Comparison of ENCODE assay signal across 28 cellular contexts in genomic region chr15:82911458-82911857, GRCh38. TPM values are rescaled to one million over a fixed set of nuclear protein-coding genes. Genes with fewer than 3 reads are reported as not detected.
DNase-seq lines count a peak whose midpoint lies in the region; ATAC-seq, FAIRE-seq and TF ChIP-seq lines count a peak whose summit lies in the region.
"Had no signal": no experiment of that assay in that cellular context is flagged by ENCODE, and none has a peak within 500 bp of the region (broad histone marks: within the 10 kb centered on the region; RNA-seq: fewer than 3 reads in every experiment).

No MANE protein-coding gene starts in this region.

- no peak overlapping the region for H3K4me3 Mint-ChIP-seq in immature natural killer cell
- H3K4me3 Mint-ChIP-seq: B cell; CD14-positive monocyte; CD4-positive, CD25-positive, alpha-beta regulatory T cell; CD8-positive, alpha-beta memory T cell had no signal

- SMC1A ChIA-PET in GM12878 (lab: Charles Lee; ENCODE audit: uncharacterized antibody, unreplicated experiment), result interaction anchor here (0.6 kb wide), 1 partner anchor 51 kb away, joined by 3 read pairs; no protein-coding TSS in a partner anchor

- no peaks in the 10 kb centered on the region for H3K79me2 ChIP-seq in HepG2 (ENCODE audit: insufficient read depth, low read length)
- H3K79me2 ChIP-seq in GM12878 (ENCODE audit: control insufficient read depth, insufficient read depth, low read length), result no peaks in the 10 kb centered on the region
- H3K79me2 ChIP-seq in mesendoderm (ENCODE audit: control insufficient read depth, insufficient read depth, low read length), result no peaks in the 10 kb centered on the region
- no peaks in the 10 kb centered on the region for H3K79me2 ChIP-seq in mammary epithelial cell (ENCODE audit: insufficient read depth, low read length)

- DNase-seq in HepG2 (ENCODE audit: low spot score), result no peak
- DNase-seq in right lobe of liver, result no peak
- no peak for DNase-seq in GM12878 (ENCODE audit: low read depth, low spot score)
- no peak for DNase-seq in body of pancreas
- DNase-seq in mesendoderm, result no peak
- no peak for DNase-seq in immature natural killer cell
- DNase-seq in mammary epithelial cell, result no peak
- no peak for DNase-seq in BE2C
- DNase-seq: AML-193; C1 segment of cervical spinal cord; CD4-positive, alpha-beta memory T cell; CD4-positive, CD25-positive, alpha-beta regulatory T cell; CD8-positive, alpha-beta memory T cell; COR-L47; DMS 273 treated with DMSO at 0.1 percent for 48 hours; DMS153; DMS53; DMS79; DND-41; EL; GDM1 had no signal

- no peak for TF ChIP-seq POLR2A in HepG2 (IDR thresholded peaks at IDR 0.05; ENCODE audit: insufficient read depth in 1 of 2, low read depth in 2 of 2, low read length in 2 of 2)
- no peak for TF ChIP-seq POLR2A in right lobe of liver (IDR thresholded peaks at IDR 0.05)
- no peak for TF ChIP-seq POLR2A in GM12878 (IDR thresholded peaks at IDR 0.05; ENCODE audit: low read depth, low read length)
- no peak for TF ChIP-seq POLR2A in body of pancreas (IDR thresholded peaks at IDR 0.05)

- peak overlapping the region; percentile 50 for H2BK120ac ChIP-seq in mesendoderm (ENCODE audit: low read depth, low read length)

- CTCF ChIA-PET in HepG2 (lab: Yijun Ruan, JAX; ENCODE audit: low intra/inter-chr PET ratio, low total read pairs), result no interaction called here
- CTCF ChIA-PET in GM12878 (lab: Yijun Ruan, JAX), result no interaction called here
- CTCF ChIA-PET in mammary epithelial cell (lab: Charles Lee; ENCODE audit: low non-redundant PET), result no interaction called here

- TF ChIP-seq RAD21 in HepG2 (CRISPR knock-in tag; IDR thresholded peaks at IDR 0.05) (no peak), GM12878 (IDR thresholded peaks at IDR 0.05; ENCODE audit: insufficient read depth, low read depth, low read length) (no peak)

- 86% methylated on average over 4 of the region's 4 CpGs for WGBS in HepG2 (ENCODE audit: low lambda C conversion rate)
- 88% methylated on average over 4 of the region's 4 CpGs for WGBS in right lobe of liver (ENCODE audit: insufficient coverage, low coverage, low lambda C conversion rate, missing lambda C conversion rate)
- WGBS in GM12878 (ENCODE audit: insufficient coverage, insufficient replicate concordance, low lambda C conversion rate, missing lambda C conversion rate), result 50% methylated on average over 4 of the region's 4 CpGs
- WGBS in body of pancreas, 2 donors, result 79 to 88% methylated on average over 4 of the region's 4 CpGs
- WGBS in mesendoderm (ENCODE audit: extremely low coverage, insufficient coverage, low lambda C conversion rate), result no CpG with 5 or more reads among the region's 4 CpGs
- WGBS in mammary epithelial cell (ENCODE audit: low coverage, missing lambda C conversion rate), result 82% methylated on average over 4 of the region's 4 CpGs

- no peak for ATAC-seq in HepG2
- no peak for ATAC-seq in right lobe of liver
- no peak for ATAC-seq in GM12878
- ATAC-seq in body of pancreas, result no peak
- ATAC-seq: A549 had no signal

- peaks cover 0 to 4% (median 0%) of the 10 kb centered on the region in 3 donors for H3K27me3 Mint-ChIP-seq in immature natural killer cell (ENCODE audit: low read depth in 3 of 3)

- H4K20me1 ChIP-seq in HepG2 (ENCODE audit: insufficient read depth, low read length), result no peaks in the 10 kb centered on the region
- no peaks in the 10 kb centered on the region for H4K20me1 ChIP-seq in GM12878 (ENCODE audit: control insufficient read depth, insufficient read depth)
- no peaks in the 10 kb centered on the region for H4K20me1 ChIP-seq in mammary epithelial cell (ENCODE audit: insufficient read depth, low read length)
- H4K20me1 ChIP-seq: BLaER1 had no signal

- intact Hi-C loops in HepG2 (cut with micrococcal nuclease; ENCODE audit: unreplicated experiment), result no loop called here
- intact Hi-C loops in right lobe of liver (cut with DNase I), result no loop called here
- intact Hi-C loops in GM12878 (cut with micrococcal nuclease; ENCODE audit: unreplicated experiment), result no loop called here
- intact Hi-C loops in body of pancreas (cut with DNase I), result no loop called here
- intact Hi-C loops in mammary epithelial cell (cut with micrococcal nuclease), result no loop called here

- no peak overlapping the region for H3K18ac ChIP-seq in mesendoderm (ENCODE audit: low read length)

- H3K27me3 ChIP-seq in HepG2 (ENCODE audit: control insufficient read depth in 1 of 2, insufficient read depth in 2 of 2, low read length in 2 of 2), result no peaks in the 10 kb centered on the region
- H3K27me3 ChIP-seq in right lobe of liver, result no peaks in the 10 kb centered on the region
- H3K27me3 ChIP-seq in GM12878 (replicated peaks in 1 of 2; ENCODE audit: control insufficient read depth in 2 of 2, insufficient read depth in 2 of 2, low read length in 1 of 2), result peaks cover 0 to 1% of the 10 kb centered on the region in 2 experiments; a peak in 1 of 4 replicates
- no peaks in the 10 kb centered on the region for H3K27me3 ChIP-seq in body of pancreas
- no peaks in the 10 kb centered on the region for H3K27me3 ChIP-seq in mesendoderm (ENCODE audit: insufficient read depth, low read length, poor library complexity)
- H3K27me3 ChIP-seq in mammary epithelial cell (ENCODE audit: insufficient read depth, low read length), result no peaks in the 10 kb centered on the region
- H3K27me3 ChIP-seq in BE2C, result no peaks in the 10 kb centered on the region
- H3K27me3 ChIP-seq: BLaER1 had no signal

- H3K36me3 Mint-ChIP-seq in immature natural killer cell, result peaks cover 0 to 3% (median 0%) of the 10 kb centered on the region in 3 donors
- H3K36me3 Mint-ChIP-seq: CD4-positive, CD25-positive, alpha-beta regulatory T cell had no signal

- no peak overlapping the region for H3K4me3 ChIP-seq in HepG2 (replicated peaks in 1 of 3; ENCODE audit: insufficient read depth in 1 of 3, low read depth in 2 of 3, low read length in 3 of 3)
- H3K4me3 ChIP-seq in right lobe of liver, result no peak overlapping the region
- H3K4me3 ChIP-seq in GM12878, result no peak overlapping the region
- H3K4me3 ChIP-seq in body of pancreas, result no peak overlapping the region
- no peak overlapping the region for H3K4me3 ChIP-seq in mesendoderm (ENCODE audit: low read length)
- no peak overlapping the region for H3K4me3 ChIP-seq in mammary epithelial cell (replicated peaks in 1 of 3; ENCODE audit: insufficient read depth in 1 of 3, low read depth in 2 of 3, low read length in 3 of 3)
- H3K4me3 ChIP-seq in BE2C (ENCODE audit: low read depth, low read length), result no peak overlapping the region
- H3K4me3 ChIP-seq: A549, BLaER1 had no signal

- RAD21 ChIA-PET in GM12878 (lab: Charles Lee; ENCODE audit: unreplicated experiment), result no interaction called here

- POLR2A ChIA-PET in HepG2 (lab: Yijun Ruan, JAX), result no interaction called here
- POLR2A ChIA-PET in GM12878 (lab: Charles Lee), result no interaction called here

- H3K4me1 ChIP-seq in HepG2 (ENCODE audit: insufficient read depth, low read length), result peaks cover 13% of the 10 kb centered on the region
- H3K4me1 ChIP-seq in right lobe of liver, result peaks cover 0 to 19% (median 0%) of the 10 kb centered on the region in 4 donors
- no peaks in the 10 kb centered on the region for H3K4me1 ChIP-seq in GM12878 (ENCODE audit: control insufficient read depth, insufficient read depth, low read length)
- H3K4me1 ChIP-seq in body of pancreas, result peaks cover 62% of the 10 kb centered on the region
- peaks cover 3% of the 10 kb centered on the region for H3K4me1 ChIP-seq in mesendoderm (ENCODE audit: control insufficient read depth, low read depth, low read length)
- H3K4me1 ChIP-seq in mammary epithelial cell (ENCODE audit: insufficient read depth, low read length), result no peaks in the 10 kb centered on the region
- no peaks in the 10 kb centered on the region for H3K4me1 ChIP-seq in BE2C
- H3K4me1 ChIP-seq: A549 had no signal

- no peaks in the 10 kb centered on the region for H3K4me1 Mint-ChIP-seq in immature natural killer cell
- H3K4me1 Mint-ChIP-seq: B cell; CD4-positive, alpha-beta memory T cell; CD4-positive, CD25-positive, alpha-beta regulatory T cell; CD8-positive, alpha-beta memory T cell had no signal

- peaks cover 0 to 23% (median 10%) of the 10 kb centered on the region in 6 donors for H3K9me3 Mint-ChIP-seq in immature natural killer cell

- no peak overlapping the region for H2AK5ac ChIP-seq in mesendoderm (ENCODE audit: low read length)

- H3K56ac ChIP-seq in mesendoderm (ENCODE audit: low read length), result no peak overlapping the region

- H2AFZ ChIP-seq in HepG2 (ENCODE audit: low read length) (no peak overlapping the region), GM12878 (ENCODE audit: control insufficient read depth, low read depth, low read length) (no peak overlapping the region), mammary epithelial cell (ENCODE audit: low read depth, low read length) (no peak overlapping the region)

- no peak overlapping the region for H4K5ac ChIP-seq in mesendoderm (ENCODE audit: low read length)

- H3K23ac ChIP-seq in mesendoderm (ENCODE audit: low read length), result no peak overlapping the region

- in situ Hi-C loops in HepG2 (cut with HindIII; ENCODE audit: extremely low pct_ligation_motif_present, low pct_unique_long_range_greater_than_20kb) (no loop called here), GM12878 (cut with MboI) (no loop called here), mammary epithelial cell (cut with MboI; ENCODE audit: low sequenced_read_pairs in 2 of 2) (no loop called here)

- H3K36me3 ChIP-seq in HepG2 (replicated peaks in 1 of 2; ENCODE audit: control insufficient read depth in 1 of 2, insufficient read depth in 2 of 2, low read length in 2 of 2) (no peaks in the 10 kb centered on the region), right lobe of liver (no peaks in the 10 kb centered on the region), GM12878 (ENCODE audit: control insufficient read depth in 2 of 2, insufficient read depth in 2 of 2, low read length in 1 of 2) (no peaks in the 10 kb centered on the region), body of pancreas (replicated peaks in 1 of 2; ENCODE audit: insufficient read depth in 1 of 2, low read depth in 2 of 2) (no peaks in the 10 kb centered on the region), mesendoderm (ENCODE audit: control insufficient read depth, insufficient read depth, low read length) (no peaks in the 10 kb centered on the region), mammary epithelial cell (ENCODE audit: insufficient read depth, low read length) (no peaks in the 10 kb centered on the region), BE2C (no peaks in the 10 kb centered on the region)
- H3K36me3 ChIP-seq: BLaER1 had no signal

- no peak overlapping the region for H3K27ac ChIP-seq in HepG2 (ENCODE audit: extremely low read length, insufficient read depth, low read length)
- H3K27ac ChIP-seq in right lobe of liver, result no peak overlapping the region
- no peak overlapping the region for H3K27ac ChIP-seq in GM12878 (ENCODE audit: control insufficient read depth, insufficient read depth)
- peak overlapping the region in 3 of 4 donors; percentile 1 to 64 (median 10) for H3K27ac ChIP-seq in body of pancreas
- peak overlapping the region; percentile 40 for H3K27ac ChIP-seq in mesendoderm (ENCODE audit: low read depth, low read length)
- H3K27ac ChIP-seq in mammary epithelial cell (ENCODE audit: insufficient read depth, low read depth, low read length), result no peak overlapping the region
- H3K27ac ChIP-seq: 22Rv1, A549, BLaER1 had no signal

- no peak for TF ChIP-seq EP300 in HepG2 (IDR thresholded peaks at IDR 0.05; ENCODE audit: low read depth in 2 of 2, low read length in 2 of 2)
- no peak for TF ChIP-seq EP300 in HepG2 (CRISPR knock-in tag; IDR thresholded peaks at IDR 0.05; ENCODE audit: borderline replicate concordance)
- TF ChIP-seq EP300 in GM12878 (IDR thresholded peaks at IDR 0.05; ENCODE audit: borderline replicate concordance in 1 of 2, control insufficient read depth in 1 of 2, low read depth in 2 of 2, low read length in 2 of 2), result no peak

- H3K9ac ChIP-seq in HepG2 (ENCODE audit: insufficient read depth, low read depth, low read length) (no peak overlapping the region), GM12878 (ENCODE audit: control insufficient read depth, insufficient read depth, low read length) (no peak overlapping the region), mesendoderm (ENCODE audit: low read length) (no peak overlapping the region), mammary epithelial cell (ENCODE audit: insufficient read depth, low read length) (no peak overlapping the region)
- H3K9ac ChIP-seq: BLaER1 had no signal

- FAIRE-seq in HepG2 (lab: Jason Lieb, UNC) (no peak), GM12878 (lab: Jason Lieb, UNC) (no peak)
- FAIRE-seq: A549, GM12891, GM19239 had no signal

- no peak overlapping the region for H3K4ac ChIP-seq in mesendoderm (ENCODE audit: low read depth, low read length)

- H2BK15ac ChIP-seq in mesendoderm (replicated peaks; ENCODE audit: low read depth), result no peak overlapping the region

- TF ChIP-seq CTCF in HepG2 (CRISPR knock-in tag; IDR thresholded peaks at IDR 0.05), result no peak
- no peak for TF ChIP-seq CTCF in right lobe of liver (IDR thresholded peaks at IDR 0.05)
- no peak for TF ChIP-seq CTCF in GM12878 (IDR thresholded peaks at IDR 0.05 in 2 of 3, conservative IDR thresholded peaks at IDR 0.05 in 1 of 3; ENCODE audit: control insufficient read depth in 2 of 3, extremely low read depth in 1 of 3, insufficient read depth in 1 of 3, low read depth in 3 of 3, low read length in 3 of 3)
- TF ChIP-seq CTCF in body of pancreas (IDR thresholded peaks at IDR 0.05), result no peak
- no peak for TF ChIP-seq CTCF in mammary epithelial cell (conservative IDR thresholded peaks at IDR 0.05 in 1 of 2, IDR thresholded peaks at IDR 0.05 in 1 of 2; ENCODE audit: extremely low read depth in 1 of 2, insufficient read depth in 1 of 2, low read depth in 1 of 2, low read length in 2 of 2)
- TF ChIP-seq CTCF in BE2C (IDR thresholded peaks at IDR 0.05; ENCODE audit: low read depth, low read length), result no peak

- H3K9me3 ChIP-seq in HepG2 (ENCODE audit: low read length), result peaks cover 12% of the 10 kb centered on the region
- no peaks in the 10 kb centered on the region for H3K9me3 ChIP-seq in right lobe of liver
- peaks cover 10% of the 10 kb centered on the region; the same call in 1 of the 3 replicates for H3K9me3 ChIP-seq in GM12878 (replicated peaks; ENCODE audit: control insufficient read depth, insufficient read depth, low read length)
- H3K9me3 ChIP-seq in body of pancreas, result peaks cover 0 to 12% (median 0%) of the 10 kb centered on the region in 3 donors
- peaks cover 10% of the 10 kb centered on the region for H3K9me3 ChIP-seq in mammary epithelial cell (replicated peaks; ENCODE audit: insufficient read depth, low read length)
- H3K9me3 ChIP-seq in BE2C, result no peaks in the 10 kb centered on the region

- no peaks in the 10 kb centered on the region for H3K79me1 ChIP-seq in mesendoderm (ENCODE audit: low read length)

- dilution Hi-C loops in mammary epithelial cell (cut with HindIII; ENCODE audit: low sequenced_read_pairs), result loop anchor here (5.0 kb wide), 1 partner anchor 49 kb away; no protein-coding TSS in a partner anchor

- no peak overlapping the region for H4K8ac ChIP-seq in mesendoderm (ENCODE audit: low read depth, low read length)

- H3K4me2 ChIP-seq in HepG2 (ENCODE audit: low read depth, low read length) (no peak overlapping the region), GM12878 (ENCODE audit: control insufficient read depth, insufficient read depth) (no peak overlapping the region), mesendoderm (ENCODE audit: low read length) (no peak overlapping the region), mammary epithelial cell (ENCODE audit: insufficient read depth, low read depth, low read length) (no peak overlapping the region)
- H3K4me2 ChIP-seq: A549, BLaER1 had no signal

- peak overlapping the region; percentile 43 for H2BK5ac ChIP-seq in mesendoderm (ENCODE audit: low read length)

- H3K27ac Mint-ChIP-seq in immature natural killer cell, result no peak overlapping the region
- H3K27ac Mint-ChIP-seq: B cell; CD14-positive monocyte; CD4-positive, CD25-positive, alpha-beta regulatory T cell had no signal

- BruUV-seq in HepG2 (replicated peaks; lab: Mats Ljungman, UMichigan), result no TSS peak
- BruUV-seq in GM12878 (replicated peaks; lab: Mats Ljungman, UMichigan), result no TSS peak
- BruUV-seq in mammary epithelial cell (replicated peaks; lab: Mats Ljungman, UMichigan), result no TSS peak

RNA-seq across cellular contexts. Expression of gene HOMER2, which starts 41.1 kb away (rescaled TPM):
- total RNA-seq in HepG2 (2016; rRNA removed; fragmentation: Illumina TruSeq; extraction: Trizol) (13.3 and 14.1 TPM in 2 replicates), right lobe of liver (10 to 100 TPM; 16.8 to 66.2 (median 60.7) TPM), GM12878 (2014; rRNA removed) (0.65 and 5.0 TPM in 2 replicates), GM12878 (2014; rRNA removed; fragmentation: Illumina TruSeq; extraction: Trizol) (1.2 and 1.9 TPM in 2 replicates), GM12878 (2021) (1.7 and 2.3 TPM in 2 replicates), body of pancreas (100 to 1,000 TPM; 331 to 469 TPM), mammary epithelial cell (10 to 100 TPM; 22.9 to 30.0 TPM)
- 18.1 and 20.2 TPM in 2 replicates for total RNA-seq in HepG2 (2016; cell fraction: cytosol; rRNA removed; fragmentation: Illumina TruSeq; extraction: Trizol; ENCODE audit: low read depth)
- total RNA-seq in HepG2 (2016; cell fraction: insoluble cytoplasmic fraction; rRNA removed; fragmentation: Illumina TruSeq; extraction: Trizol), result 13.6 and 13.7 TPM in 2 replicates
- total RNA-seq in HepG2 (2016; cell fraction: membrane; rRNA removed; fragmentation: Illumina TruSeq; extraction: Trizol), result 29.6 and 30.6 TPM in 2 replicates
- 10.4 and 11.0 TPM in 2 replicates for total RNA-seq in HepG2 (2016; cell fraction: nucleus; rRNA removed; fragmentation: Illumina TruSeq; extraction: Trizol)
- polyA plus RNA-seq in HepG2 (2011; rRNA removed) (12.9 and 15.7 TPM in 2 replicates), GM12878 (2011; rRNA removed) (3.2 and 3.7 TPM in 2 replicates), GM12878 (2014; fragmentation: Illumina TruSeq; extraction: Trizol) (1.1 and 1.3 TPM in 2 replicates), GM12878 (2014; fragmentation: Nextera tagmentation; extraction: Ambion mirVana) (1 to 10 TPM; 1.0 to 1.4 TPM), GM12878 (2014; rRNA removed) (0.60 and 0.93 TPM in 2 replicates), GM12878 (2016; fragmentation: Nextera tagmentation; extraction: Ambion mirVana) (1 to 10 TPM; 2.5 to 2.6 TPM), immature natural killer cell (1 to 10 TPM in 2 of 3 donors, not detected in 1; 3.4 to 3.5 TPM), mammary epithelial cell (14.9 TPM)
- polyA plus RNA-seq in HepG2 (2011; cell fraction: cytosol; rRNA removed), result 8.1 and 12.6 TPM in 2 replicates
- 11.2 and 12.7 TPM in 2 replicates for polyA plus RNA-seq in HepG2 (2011; cell fraction: nucleus; rRNA removed)
- polyA plus RNA-seq in HepG2 (2012), result 11.2 and 11.8 TPM in 2 replicates
- polyA plus RNA-seq in HepG2 (2016; cell fraction: cytosol; fragmentation: Illumina TruSeq; extraction: Trizol; ENCODE audit: low read depth), result 27.4 and 28.8 TPM in 2 replicates
- polyA plus RNA-seq in HepG2 (2016; cell fraction: insoluble cytoplasmic fraction; fragmentation: Illumina TruSeq; extraction: Trizol; ENCODE audit: low read depth), result 11.1 and 15.6 TPM in 2 replicates
- polyA plus RNA-seq in HepG2 (2016; cell fraction: membrane; fragmentation: Illumina TruSeq; extraction: Trizol; ENCODE audit: low read depth), result 34.5 and 36.2 TPM in 2 replicates
- 14.6 and 15.4 TPM in 2 replicates for polyA plus RNA-seq in HepG2 (2016; cell fraction: nucleus; fragmentation: Illumina TruSeq; extraction: Trizol; ENCODE audit: insufficient read depth, low read depth)
- 14.3 and 25.3 TPM in 2 replicates for polyA minus RNA-seq in HepG2 (2011; rRNA and poly(A)+ RNA removed; ENCODE audit: low replicate concordance)
- polyA minus RNA-seq in HepG2 (2011; cell fraction: cytosol; rRNA and poly(A)+ RNA removed), result 12.7 and 18.6 TPM in 2 replicates
- polyA minus RNA-seq in HepG2 (2011; cell fraction: nucleus; rRNA and poly(A)+ RNA removed), result 33.9 and 36.8 TPM in 2 replicates
- total RNA-seq in GM12878 (2013; cell fraction: nucleolus; rRNA removed), result 17.9 and 19.2 TPM in 2 replicates
- polyA plus RNA-seq in GM12878 (2011; ENCODE audit: low read depth), result 0.43 TPM
- polyA plus RNA-seq in GM12878 (2011; cell fraction: cytosol; rRNA removed), result 3.9 and 5.9 TPM in 2 replicates
- polyA plus RNA-seq in GM12878 (2011; cell fraction: nucleus; rRNA removed), result 6.4 and 7.2 TPM in 2 replicates
- polyA plus RNA-seq in GM12878 (2012), result 2.0 and 2.1 TPM in 2 replicates
- 17.3 and 19.6 TPM in 2 replicates for polyA minus RNA-seq in GM12878 (2011; rRNA and poly(A)+ RNA removed)
- polyA minus RNA-seq in GM12878 (2011; cell fraction: cytosol; rRNA and poly(A)+ RNA removed), result 2.2 and 2.7 TPM in 2 replicates
- 16.6 and 22.0 TPM in 2 replicates for polyA minus RNA-seq in GM12878 (2011; cell fraction: nucleus; rRNA and poly(A)+ RNA removed)
- 9.4 TPM for polyA plus RNA-seq in mesendoderm (2013, experiment 1 of 2)
- polyA plus RNA-seq in mesendoderm (2013, experiment 2 of 2), result 10.7 TPM
- polyA minus RNA-seq in mammary epithelial cell, result 1.6 TPM
- polyA plus RNA-seq in BE2C (2012; ENCODE audit: insufficient read depth, insufficient read length, low read depth), result 46.3 TPM

Comparison
In these comparisons a context has a peak if more than half of its experiments do, and no peak if none do; other contexts are left out.
1. H3K27ac ChIP-seq: peak in body of pancreas (3 of 4) and mesendoderm (single experiment); none in HepG2 (single experiment), right lobe of liver (0 of 3), GM12878 (single experiment) and mammary epithelial cell (single experiment).
2. RNA of gene HOMER2, which starts 41.1 kb away (total RNA-seq): 331 to 469 TPM in body of pancreas; 16.8 to 66.2 TPM in right lobe of liver, 22.9 to 30.0 TPM in mammary epithelial cell, 10.4 to 30.6 TPM in HepG2 and 0.65 to 19.2 TPM in GM12878; every median in the first group is over 4 times any median in the second.
3. Of the 75 proteins assayed by ChIP-seq in both HepG2 and GM12878: peak only in HepG2: none; only in GM12878: none; in both: ZBTB40; in neither: 74.